In the genomic region with DNA sequence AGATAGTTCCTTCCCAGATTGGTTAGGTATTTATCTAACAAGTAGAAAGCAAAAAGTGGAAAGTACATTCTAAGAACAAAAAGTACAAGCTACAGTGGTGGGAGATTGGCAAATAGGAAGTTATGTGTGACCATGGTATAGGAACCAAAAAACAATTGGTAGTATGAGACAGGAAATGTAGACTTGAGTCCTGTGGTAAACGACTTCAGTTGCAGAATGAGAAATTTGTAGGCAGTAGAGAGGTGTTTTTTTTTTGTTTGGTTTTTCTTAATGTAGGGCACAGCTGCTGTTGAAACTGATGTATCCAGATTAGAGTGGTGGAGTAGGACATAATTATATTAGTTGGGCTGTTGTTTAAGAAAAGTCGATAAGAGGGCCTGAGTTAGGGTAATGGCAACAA, we compare ENCODE assay signal across 8 cellular contexts.
DNase-seq lines count a peak whose midpoint lies in the region; ATAC-seq and TF ChIP-seq lines count a peak whose summit lies in the region.

No MANE protein-coding gene starts in this region.

- peak; percentile 100 for ATAC-seq in HG03064 (IDR thresholded peaks at IDR 0.05; ENCODE audit: low read depth, unreplicated experiment)

- TF ChIP-seq CTCF in transverse colon (IDR thresholded peaks at IDR 0.05) (no peak), colonic mucosa (IDR thresholded peaks at IDR 0.05) (no peak)

- in situ Hi-C loops in transverse colon (cut with MboI; ENCODE audit: low pct_ligation_motif_present in 1 of 4, low pct_unique_long_range_greater_than_20kb in 1 of 4, low sequenced_read_pairs in 3 of 4), result no loop called here

- no peaks in the 10 kb centered on the region for H3K27me3 Mint-ChIP-seq in activated naive CD4-positive, alpha-beta T cell treated with anti-CD3 and anti-CD28 coated beads, Interleukin-2, amount 50 U/mL, for 24 hours
- no peaks in the 10 kb centered on the region for H3K27me3 Mint-ChIP-seq in activated CD4-positive, alpha-beta memory T cell treated with anti-CD3 and anti-CD28 coated beads for 36 hours

- peak overlapping the region; percentile 27 to 57 (median 47) for H3K27ac ChIP-seq in transverse colon
- H3K27ac ChIP-seq in colonic mucosa, result no peak overlapping the region

- H3K27me3 ChIP-seq in transverse colon (no peaks in the 10 kb centered on the region), colonic mucosa (no peaks in the 10 kb centered on the region)

- 53 to 70% methylated on average over 2 of the region's 2 CpGs for WGBS in transverse colon (ENCODE audit: low coverage in 1 of 2), 2 donors

- H3K27ac Mint-ChIP-seq in activated naive CD4-positive, alpha-beta T cell treated with anti-CD3 and anti-CD28 coated beads, Interleukin-2, amount 50 U/mL, for 24 hours, result peak overlapping the region; percentile 96
- peak overlapping the region; percentile 73 for H3K27ac Mint-ChIP-seq in activated CD4-positive, alpha-beta memory T cell treated with anti-CD3 and anti-CD28 coated beads for 36 hours

- peaks cover 0 to 15% (median 4%) of the 10 kb centered on the region in 4 donors for H3K36me3 ChIP-seq in transverse colon
- H3K36me3 ChIP-seq in colonic mucosa, result no peaks in the 10 kb centered on the region

- no peak for TF ChIP-seq POLR2A in transverse colon (IDR thresholded peaks at IDR 0.05)

- no peak overlapping the region for H3K4me3 ChIP-seq in transverse colon
- no peak overlapping the region for H3K4me3 ChIP-seq in colonic mucosa

- intact Hi-C loops in activated CD4-positive, alpha-beta memory T cell treated with anti-CD3 and anti-CD28 coated beads for 36 hours (cut with micrococcal nuclease), result loop anchor here (1.0 to 2.0 kb wide), 4 partner anchors 44 to 223 kb away; a partner anchor contains a TSS
- intact Hi-C loops in transverse colon (cut with DNase I; ENCODE audit: low total_unique reads), result no loop called here
- intact Hi-C loops in colonic mucosa (cut with DNase I), result loop anchor here (10.0 kb wide), 1 partner anchor 54 kb away; no protein-coding TSS in a partner anchor

- peaks cover 27% of the 10 kb centered on the region for H3K36me3 Mint-ChIP-seq in activated naive CD4-positive, alpha-beta T cell treated with anti-CD3 and anti-CD28 coated beads, Interleukin-2, amount 50 U/mL, for 24 hours
- peaks cover 38% of the 10 kb centered on the region for H3K36me3 Mint-ChIP-seq in activated CD4-positive, alpha-beta memory T cell treated with anti-CD3 and anti-CD28 coated beads for 36 hours

- TF ChIP-seq EP300 in transverse colon (IDR thresholded peaks at IDR 0.05; ENCODE audit: low read depth), result no peak

- H3K4me3 Mint-ChIP-seq in activated naive CD4-positive, alpha-beta T cell treated with anti-CD3 and anti-CD28 coated beads, Interleukin-2, amount 50 U/mL, for 24 hours, result peak overlapping the region; percentile 85
- peak overlapping the region; percentile 47 for H3K4me3 Mint-ChIP-seq in activated CD4-positive, alpha-beta memory T cell treated with anti-CD3 and anti-CD28 coated beads for 36 hours

- POLR2A ChIA-PET in activated CD4-positive, alpha-beta memory T cell treated with anti-CD3 and anti-CD28 coated beads for 36 hours (lab: Charles Lee), result no interaction called here

- CTCF ChIA-PET in activated CD4-positive, alpha-beta memory T cell treated with anti-CD3 and anti-CD28 coated beads for 36 hours (lab: Charles Lee), result interaction anchor here (1.4 kb wide), 1 partner anchor 8 kb away, joined by 4 read pairs; no protein-coding TSS in a partner anchor

- no peaks in the 10 kb centered on the region for H3K9me3 ChIP-seq in transverse colon
- no peaks in the 10 kb centered on the region for H3K9me3 ChIP-seq in colonic mucosa

- no peak for DNase-seq in activated naive CD4-positive, alpha-beta T cell (lab: John Stamatoyannopoulos, UW)
- DNase-seq in activated CD4-positive, alpha-beta memory T cell treated with anti-CD3 and anti-CD28 coated beads for 36 hours, result no peak
- DNase-seq in transverse colon (no peak), AG08395 (ENCODE audit: low spot score) (no peak), amniotic stem cell (lab: John Stamatoyannopoulos, UW) (no peak), colonic mucosa (no peak)

- peaks cover 29% of the 10 kb centered on the region for H3K4me1 Mint-ChIP-seq in activated naive CD4-positive, alpha-beta T cell treated with anti-CD3 and anti-CD28 coated beads, Interleukin-2, amount 50 U/mL, for 24 hours
- H3K4me1 Mint-ChIP-seq in activated CD4-positive, alpha-beta memory T cell treated with anti-CD3 and anti-CD28 coated beads for 36 hours (ENCODE audit: low read depth), result peaks cover 17% of the 10 kb centered on the region

- H3K4me1 ChIP-seq in transverse colon (peaks cover 0 to 5% (median 0%) of the 10 kb centered on the region in 4 donors), colonic mucosa (no peaks in the 10 kb centered on the region)

- H3K9me3 Mint-ChIP-seq in activated naive CD4-positive, alpha-beta T cell treated with anti-CD3 and anti-CD28 coated beads, Interleukin-2, amount 50 U/mL, for 24 hours, result peaks cover 9% of the 10 kb centered on the region
- no peaks in the 10 kb centered on the region for H3K9me3 Mint-ChIP-seq in activated CD4-positive, alpha-beta memory T cell treated with anti-CD3 and anti-CD28 coated beads for 36 hours

- no peak overlapping the region for H3K9ac ChIP-seq in colonic mucosa (ENCODE audit: low read depth in 2 of 2, low read length in 2 of 2)
